Comparison of ENCODE assay signal across 8 cellular contexts in genomic region chr5:178205010-178205748, GRCh38. TPM values are rescaled to one million over a fixed set of nuclear protein-coding genes. Genes with fewer than 3 reads are reported as not detected.
DNase-seq lines count a peak whose midpoint lies in the region; ATAC-seq and TF ChIP-seq lines count a peak whose summit lies in the region.

No MANE protein-coding gene starts in this region.

- intact Hi-C loops in mucosa of descending colon (cut with DNase I, micrococcal nuclease), result no loop called here

- H3K4me1 ChIP-seq in mucosa of descending colon (ENCODE audit: low read depth), result peaks cover 37% of the 10 kb centered on the region

- peak; percentile 29 for ATAC-seq in GM18858 (IDR thresholded peaks at IDR 0.05; ENCODE audit: unreplicated experiment)
- ATAC-seq in HG03066 (IDR thresholded peaks at IDR 0.05; ENCODE audit: low read depth, unreplicated experiment), result peak; percentile 45
- ATAC-seq in mucosa of descending colon, result peak; percentile 65

- no peak for TF ChIP-seq CTCF in AG09309 (IDR thresholded peaks at IDR 0.05; ENCODE audit: control insufficient read depth, insufficient read depth, low read depth, low read length, missing control alignments)
- TF ChIP-seq CTCF in mucosa of descending colon (IDR thresholded peaks at IDR 0.05), result no peak

- DNase-seq in AG09309 (ENCODE audit: low read depth) (no peak), NCI-H748 (lab: John Stamatoyannopoulos, UW; ENCODE audit: unreplicated experiment) (peak; percentile 78), epidermal melanocyte (ENCODE audit: insufficient read length, low spot score) (peak; percentile 96), mucosa of descending colon (peak; percentile 91 to 92 (median 92))
- DNase-seq in activated CD8-positive, alpha-beta memory T cell treated with anti-CD3 and anti-CD28 coated beads, Interleukin-2, amount 50 U/mL, for 48 hours, result peak; percentile 90
- peak; percentile 31 to 46 for DNase-seq in stimulated activated CD8-positive, alpha-beta memory T cell treated with anti-CD3 and anti-CD28 coated beads, Interleukin-4, amount 100 ng/mL, for 1 hour (ENCODE audit: low read depth in 2 of 2, low spot score in 1 of 2)

- H3K4me3 ChIP-seq in AG09309 (ENCODE audit: control insufficient read depth, low read depth, low read length) (peak overlapping the region; percentile 75), mucosa of descending colon (peak overlapping the region; percentile 98)

- peaks cover 5% of the 10 kb centered on the region for H3K36me3 ChIP-seq in mucosa of descending colon (ENCODE audit: low read depth)

- no peaks in the 10 kb centered on the region for H3K9me3 ChIP-seq in mucosa of descending colon

RNA-seq across cellular contexts. Expression of gene HNRNPAB, which starts 0.8 kb away (rescaled TPM):
- total RNA-seq in mucosa of descending colon, result 100 to 1,000 TPM; 209 to 327 (median 244) TPM

RNA-seq across cellular contexts. Expression of gene GMCL2, which starts 18.0 kb away (rescaled TPM):
- total RNA-seq in mucosa of descending colon, result not detected

RNA-seq across cellular contexts. Expression of gene PHYKPL, which starts 27.4 kb away (rescaled TPM):
- total RNA-seq in mucosa of descending colon, result 100 to 1,000 TPM; 179 to 331 (median 194) TPM

RNA-seq across cellular contexts. Expression of gene NHP2, which starts 51.5 kb away (rescaled TPM):
- total RNA-seq in mucosa of descending colon, result 10 to 100 TPM; 64.8 to 90.2 (median 68.5) TPM
